ENCODE assay signal across 21 cellular contexts in the genomic region with DNA sequence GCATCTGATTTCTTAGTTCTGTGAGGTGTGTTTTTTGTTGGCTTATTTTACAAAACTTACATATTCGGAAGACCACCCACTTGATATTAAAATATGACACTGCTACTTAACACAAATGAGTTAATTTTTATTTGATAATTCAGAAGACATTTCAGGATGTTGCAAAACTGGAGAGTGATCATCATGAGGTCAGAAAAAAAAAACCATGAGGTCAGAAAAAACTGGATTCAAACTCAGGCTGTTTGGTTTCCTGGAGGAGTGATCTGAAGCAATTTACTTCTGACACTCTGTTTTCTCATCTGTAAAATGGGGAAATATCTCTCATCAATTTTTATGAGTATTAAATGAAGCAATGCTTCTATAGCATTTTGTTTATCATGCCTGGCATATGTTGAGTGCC. TPM values are rescaled to one million over a fixed set of nuclear protein-coding genes. Genes with fewer than 3 reads are reported as not detected.
A peak's percentile ranks its signal among the peaks of the same experiment; 100 is the strongest.
DNase-seq lines count a peak whose midpoint lies in the region; ATAC-seq and TF ChIP-seq lines count a peak whose summit lies in the region.
"Had no signal": no experiment of that assay in that cellular context is flagged by ENCODE, and none has a peak within 500 bp of the region (broad histone marks: within the 10 kb centered on the region; RNA-seq: fewer than 3 reads in every experiment).

No MANE protein-coding gene starts in this region.

- intact Hi-C loops in IMR-90 (cut with micrococcal nuclease) (loop anchor here (10.0 kb wide), 2 partner anchors 46 to 206 kb away; no protein-coding TSS in a partner anchor), mammary epithelial cell (cut with micrococcal nuclease) (no loop called here)
- intact Hi-C loops in CD4-positive, alpha-beta memory T cell (cut with micrococcal nuclease) = no loop called here

- TF ChIP-seq CTCF in IMR-90 (conservative IDR thresholded peaks at IDR 0.05; ENCODE audit: low read depth, low read length) (no peak), foreskin keratinocyte (conservative IDR thresholded peaks at IDR 0.05) (no peak), mammary epithelial cell (conservative IDR thresholded peaks at IDR 0.05 in 1 of 2, IDR thresholded peaks at IDR 0.05 in 1 of 2; ENCODE audit: extremely low read depth in 1 of 2, insufficient read depth in 1 of 2, low read depth in 1 of 2, low read length in 2 of 2) (no peak)

- peaks cover 17% of the 10 kb centered on the region for H3K4me1 ChIP-seq in IMR-90 (ENCODE audit: control insufficient read depth, insufficient read depth, low read length)
- H3K4me1 ChIP-seq in foreskin keratinocyte = peaks cover 31% of the 10 kb centered on the region
- H3K4me1 ChIP-seq in rectal smooth muscle tissue (ENCODE audit: control insufficient read depth, insufficient read depth, low read length) = peaks cover 23% of the 10 kb centered on the region
- H3K4me1 ChIP-seq in mammary epithelial cell (ENCODE audit: insufficient read depth, low read length) = peaks cover 30% of the 10 kb centered on the region
- H3K4me1 ChIP-seq in CD4-positive, alpha-beta memory T cell (ENCODE audit: insufficient read depth, low read length) = no peaks in the 10 kb centered on the region
- H3K4me1 ChIP-seq: BLaER1 treated with 17β-estradiol and CSF1 and Interleukin-3, amounts not matched to agents 10 nM and 100 nM; HAP-1 had no signal

- no peak overlapping the region for H2BK20ac ChIP-seq in IMR-90 (ENCODE audit: low read depth, low read length)

- POLR2A ChIA-PET in IMR-90 (lab: Charles Lee; ENCODE audit: unreplicated experiment) = no interaction called here
- POLR2A ChIA-PET in CD4-positive, alpha-beta memory T cell (lab: Charles Lee; ENCODE audit: partially characterized antibody) = no interaction called here

- no peaks in the 10 kb centered on the region for H3K79me2 ChIP-seq in mammary epithelial cell (ENCODE audit: insufficient read depth, low read length)

- no peak overlapping the region for H3K23ac ChIP-seq in IMR-90 (ENCODE audit: low read depth, low read length)

- peak; percentile 37 for DNase-seq in ELR (ENCODE audit: low read depth)
- DNase-seq in IMR-90 = no peak
- no peak for DNase-seq in foreskin keratinocyte
- no peak for DNase-seq in mammary epithelial cell
- DNase-seq in CD4-positive, alpha-beta memory T cell = no peak
- DNase-seq in cerebellar nuclear complex (lab: John Stamatoyannopoulos, UW) = no peak
- DNase-seq in hippocampal formation (lab: John Stamatoyannopoulos, UW) = no peak
- DNase-seq: AML-193; CD4-positive, alpha-beta T cell; COR-L47; GOT3; KBM-7; NCI-H2029; NCI-H446; NCI-H524 treated with DMSO at 0.1 percent for 48 hours; PC-9; Right ventricle myocardium superior had no signal

- H3K9ac ChIP-seq in IMR-90 (ENCODE audit: low read depth, low read length) (no peak overlapping the region), rectal smooth muscle tissue (ENCODE audit: low read length) (no peak overlapping the region), mammary epithelial cell (ENCODE audit: insufficient read depth, low read length) (no peak overlapping the region)
- H3K9ac ChIP-seq: BLaER1 treated with 17β-estradiol and CSF1 and Interleukin-3, amounts not matched to agents 10 nM and 100 nM had no signal

- H2AK5ac ChIP-seq in IMR-90 (ENCODE audit: low read depth, low read length) = no peak overlapping the region

- TF ChIP-seq POLR2A in IMR-90 (IDR thresholded peaks at IDR 0.05; ENCODE audit: low read depth, low read length) = no peak

- CTCF ChIA-PET in IMR-90 (lab: Yijun Ruan, JAX) (no interaction called here), mammary epithelial cell (lab: Charles Lee; ENCODE audit: low non-redundant PET) (no interaction called here)
- CTCF ChIA-PET in CD4-positive, alpha-beta memory T cell (lab: Charles Lee; ENCODE audit: partially characterized antibody) = no interaction called here

- no peak overlapping the region for H4K91ac ChIP-seq in IMR-90 (ENCODE audit: insufficient read depth, low read depth, low read length)

- H3K9me1 ChIP-seq in IMR-90 (ENCODE audit: insufficient read depth, low read length) = no peaks in the 10 kb centered on the region

- no peak overlapping the region for H2AFZ ChIP-seq in IMR-90 (replicated peaks; ENCODE audit: low read length, poor library complexity)
- H2AFZ ChIP-seq in mammary epithelial cell (ENCODE audit: low read depth, low read length) = no peak overlapping the region
- H2AFZ ChIP-seq: PC-9 had no signal

- H3K4me3 Mint-ChIP-seq in CD4-positive, alpha-beta memory T cell = no peak overlapping the region
- H3K4me3 Mint-ChIP-seq: CD4-positive, alpha-beta T cell had no signal

- BruUV-seq in IMR-90 (replicated peaks; lab: Mats Ljungman, UMichigan) = no TSS peak
- BruUV-seq in mammary epithelial cell (replicated peaks; lab: Mats Ljungman, UMichigan) = no TSS peak

- no peak overlapping the region for H3K4me2 ChIP-seq in IMR-90 (ENCODE audit: low read depth, low read length)
- no peak overlapping the region for H3K4me2 ChIP-seq in mammary epithelial cell (ENCODE audit: insufficient read depth, low read depth, low read length)
- H3K4me2 ChIP-seq: BLaER1 treated with 17β-estradiol and CSF1 and Interleukin-3, amounts not matched to agents 10 nM and 100 nM; PC-9 had no signal

- H3K9me3 ChIP-seq in IMR-90 (ENCODE audit: control insufficient read depth, insufficient read depth, low read length) = no peaks in the 10 kb centered on the region
- no peaks in the 10 kb centered on the region for H3K9me3 ChIP-seq in mammary epithelial cell (replicated peaks; ENCODE audit: insufficient read depth, low read length)
- H3K9me3 ChIP-seq in CD4-positive, alpha-beta memory T cell (ENCODE audit: control insufficient read depth in 1 of 2, low read length in 2 of 2) = no peaks in the 10 kb centered on the region
- H3K9me3 ChIP-seq: HAP-1 had no signal

- H3K4me3 ChIP-seq in IMR-90 (ENCODE audit: insufficient read depth, low read depth, low read length) (no peak overlapping the region), rectal smooth muscle tissue (ENCODE audit: low read length) (no peak overlapping the region), mammary epithelial cell (replicated peaks in 1 of 3; ENCODE audit: insufficient read depth in 1 of 3, low read depth in 2 of 3, low read length in 3 of 3) (no peak overlapping the region)
- no peak overlapping the region for H3K4me3 ChIP-seq in CD4-positive, alpha-beta memory T cell (ENCODE audit: low read length in 2 of 2)
- H3K4me3 ChIP-seq: BLaER1 treated with 17β-estradiol and CSF1 and Interleukin-3, amounts not matched to agents 10 nM and 100 nM; HAP-1; PC-9; SJSA1 had no signal

- H3K9me3 Mint-ChIP-seq in CD4-positive, alpha-beta memory T cell = no peaks in the 10 kb centered on the region
- H3K9me3 Mint-ChIP-seq: CD4-positive, alpha-beta T cell had no signal

- H2BK120ac ChIP-seq in IMR-90 (ENCODE audit: low read depth, low read length) = no peak overlapping the region

- WGBS in IMR-90 (ENCODE audit: extremely low coverage in 2 of 2, insufficient read length in 1 of 2), 2 experiments = no CpG with 5 or more reads among the region's 1 CpG
- 100% methylated on average over 1 of the region's 1 CpG for WGBS in mammary epithelial cell (ENCODE audit: low coverage, missing lambda C conversion rate)

- TF ChIP-seq RAD21 in IMR-90 (IDR thresholded peaks at IDR 0.05; ENCODE audit: low read length) = no peak

- no peak overlapping the region for H3K14ac ChIP-seq in IMR-90 (replicated peaks; ENCODE audit: low read depth, low read length)

- peaks cover 28 to 38% of the 10 kb centered on the region in 2 donors for H3K27me3 Mint-ChIP-seq in CD4-positive, alpha-beta memory T cell

- peaks cover 12 to 30% of the 10 kb centered on the region in 2 experiments for H3K79me1 ChIP-seq in IMR-90 (ENCODE audit: low read depth in 1 of 2, low read length in 2 of 2)

- H2BK15ac ChIP-seq in IMR-90 (ENCODE audit: low read depth, low read length) = no peak overlapping the region

- no peak overlapping the region for H4K5ac ChIP-seq in IMR-90 (ENCODE audit: low read depth, low read length)

- H3K56ac ChIP-seq in IMR-90 (ENCODE audit: extremely low read depth, insufficient read depth, low read length) = no peak overlapping the region

- H3K36me3 ChIP-seq in IMR-90 (ENCODE audit: control insufficient read depth, insufficient read depth, low read length) (no peaks in the 10 kb centered on the region), rectal smooth muscle tissue (ENCODE audit: control insufficient read depth, insufficient read depth, low read length) (no peaks in the 10 kb centered on the region), mammary epithelial cell (ENCODE audit: insufficient read depth, low read length) (no peaks in the 10 kb centered on the region)
- H3K36me3 ChIP-seq in CD4-positive, alpha-beta memory T cell (ENCODE audit: insufficient read depth, low read length) = no peaks in the 10 kb centered on the region
- H3K36me3 ChIP-seq: BLaER1 treated with 17β-estradiol and CSF1 and Interleukin-3, amounts not matched to agents 10 nM and 100 nM; HAP-1; SJSA1 had no signal

- H3K4ac ChIP-seq in IMR-90 (ENCODE audit: low read depth, low read length) = no peak overlapping the region

- no peak overlapping the region for H4K8ac ChIP-seq in IMR-90 (ENCODE audit: low read depth in 2 of 2, low read length in 2 of 2)

- no peak for ATAC-seq in IMR-90 (ENCODE audit: low read depth)
- no peak for ATAC-seq in foreskin keratinocyte

- no peak overlapping the region for H3K18ac ChIP-seq in IMR-90 (ENCODE audit: low read depth, low read length)

- in situ Hi-C loops in IMR-90 (cut with MboI; ENCODE audit: low sequenced_read_pairs) = loop anchor here (10.0 kb wide), 2 partner anchors 64 to 234 kb away; no protein-coding TSS in a partner anchor
- in situ Hi-C loops in mammary epithelial cell (cut with MboI; ENCODE audit: low sequenced_read_pairs in 2 of 2) = loop anchor here in 1 of 2 donors (5.0 to 10.0 kb wide), 2 partner anchors 64 to 123 kb away; no protein-coding TSS in a partner anchor

- H3K27ac ChIP-seq in IMR-90 (ENCODE audit: insufficient read depth, low read length) (no peak overlapping the region), foreskin keratinocyte (peak overlapping the region; percentile 98), rectal smooth muscle tissue (ENCODE audit: low read depth, low read length) (peak overlapping the region; percentile 38), mammary epithelial cell (ENCODE audit: insufficient read depth, low read depth, low read length) (no peak overlapping the region)
- H3K27ac ChIP-seq in CD4-positive, alpha-beta memory T cell (ENCODE audit: low read depth, low read length) = no peak overlapping the region
- H3K27ac ChIP-seq: BLaER1 treated with 17β-estradiol and CSF1 and Interleukin-3, amounts not matched to agents 10 nM and 100 nM; PC-9; SJSA1 had no signal

- H3K36me3 Mint-ChIP-seq in CD4-positive, alpha-beta memory T cell = no peaks in the 10 kb centered on the region

- peaks cover 2 to 15% (median 13%) of the 10 kb centered on the region in 4 donors for H3K4me1 Mint-ChIP-seq in CD4-positive, alpha-beta memory T cell

- no peak overlapping the region for H2AK9ac ChIP-seq in IMR-90 (replicated peaks; ENCODE audit: low read depth, low read length, poor library complexity)

- H3K27me3 ChIP-seq in IMR-90 (ENCODE audit: control insufficient read depth, insufficient read depth, low read length) = no peaks in the 10 kb centered on the region
- H3K27me3 ChIP-seq in foreskin keratinocyte = no peaks in the 10 kb centered on the region
- H3K27me3 ChIP-seq in rectal smooth muscle tissue (ENCODE audit: control insufficient read depth, insufficient read depth, low read length) = peaks cover 2% of the 10 kb centered on the region
- no peaks in the 10 kb centered on the region for H3K27me3 ChIP-seq in mammary epithelial cell (ENCODE audit: insufficient read depth, low read length)
- H3K27me3 ChIP-seq in CD4-positive, alpha-beta memory T cell (ENCODE audit: insufficient read depth, low read length) = peaks cover 5% of the 10 kb centered on the region
- H3K27me3 ChIP-seq: SJSA1 had no signal

- dilution Hi-C loops in IMR-90 (cut with HindIII; ENCODE audit: low sequenced_read_pairs, unreplicated experiment) = no loop called here
- dilution Hi-C loops in mammary epithelial cell (cut with HindIII; ENCODE audit: low sequenced_read_pairs) = no loop called here

- H3K27ac Mint-ChIP-seq in CD4-positive, alpha-beta memory T cell = no peak overlapping the region
- H3K27ac Mint-ChIP-seq: CD4-positive, alpha-beta T cell had no signal

- no peak overlapping the region for H2BK5ac ChIP-seq in IMR-90 (ENCODE audit: low read depth, low read length, poor library complexity, severe bottlenecking)

- H4K20me1 ChIP-seq in IMR-90 (ENCODE audit: insufficient read depth, low read length) = no peaks in the 10 kb centered on the region
- H4K20me1 ChIP-seq in mammary epithelial cell (ENCODE audit: insufficient read depth, low read length) = no peaks in the 10 kb centered on the region
- H4K20me1 ChIP-seq: BLaER1 treated with 17β-estradiol and CSF1 and Interleukin-3, amounts not matched to agents 10 nM and 100 nM had no signal

RNA-seq across cellular contexts. Expression of a gene that starts 1.8 kb away (rescaled TPM):
- total RNA-seq in IMR-90 (2012; rRNA removed) (93.9 and 148 TPM in 2 replicates), foreskin keratinocyte (24.7 and 39.0 TPM in 2 replicates), mammary epithelial cell (10 to 100 TPM in 1 of 2 donors, under 1 TPM in 1; 0.50 to 18.4 TPM)
- polyA plus RNA-seq in IMR-90 (2012; rRNA removed) (64.8 and 65.1 TPM in 2 replicates), foreskin keratinocyte (17.2 and 31.3 TPM in 2 replicates), mammary epithelial cell (14.9 TPM)
- 37.7 and 114 TPM in 2 replicates for polyA plus RNA-seq in IMR-90 (2012; cell fraction: cytosol; rRNA removed)
- polyA plus RNA-seq in IMR-90 (2012; cell fraction: nucleus; rRNA removed; ENCODE audit: low replicate concordance) = 22.9 and 25.9 TPM in 2 replicates
- 4.8 TPM for polyA minus RNA-seq in mammary epithelial cell
- total RNA-seq in CD4-positive, alpha-beta memory T cell = not detected
- polyA plus RNA-seq in CD4-positive, alpha-beta memory T cell = not detected
- total RNA-seq: CD4-positive, alpha-beta T cell had no signal

Comparison
In these comparisons a context has a peak if more than half of its experiments do, and no peak if none do; other contexts are left out.
1. H3K27ac ChIP-seq: peak in foreskin keratinocyte (single experiment) and rectal smooth muscle tissue (single experiment); none in IMR-90 (single experiment), mammary epithelial cell (single experiment) and CD4-positive, alpha-beta memory T cell (single experiment).